In the genomic region with DNA sequence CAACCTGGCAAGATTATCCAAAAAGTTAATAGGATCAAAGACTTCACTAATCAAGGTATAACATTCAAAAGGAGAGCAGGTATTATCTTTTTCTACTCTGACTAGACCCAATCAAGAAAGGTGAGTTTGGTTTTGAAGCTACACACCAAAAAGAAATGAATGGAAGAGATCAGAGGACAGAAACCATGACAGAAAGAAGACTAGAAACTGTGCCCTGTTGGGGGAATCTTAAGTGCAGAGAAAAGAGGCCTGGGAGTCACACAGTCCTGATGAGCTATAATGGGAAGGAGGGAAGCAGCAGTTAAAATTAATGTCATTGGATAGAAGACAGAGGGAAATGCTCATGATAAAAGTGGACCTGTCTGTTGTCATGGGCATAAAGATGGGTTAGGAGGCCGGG, we compare ENCODE assay signal across 22 cellular contexts. TPM values are rescaled to one million over a fixed set of nuclear protein-coding genes. Genes with fewer than 3 reads are reported as not detected.
DNase-seq lines count a peak whose midpoint lies in the region; ATAC-seq and TF ChIP-seq lines count a peak whose summit lies in the region.
"Had no signal": no experiment of that assay in that cellular context is flagged by ENCODE, and none has a peak within 500 bp of the region (broad histone marks: within the 10 kb centered on the region; RNA-seq: fewer than 3 reads in every experiment).

No MANE protein-coding gene starts in this region.

- no peaks in the 10 kb centered on the region for H3K23me2 ChIP-seq in H9 (ENCODE audit: insufficient read length, low read depth, low read length, poor library complexity, severe bottlenecking)

- H4K91ac ChIP-seq in H9 (ENCODE audit: insufficient read length, low read depth, low read length) = no peak overlapping the region

- H4K5ac ChIP-seq in H9 (ENCODE audit: insufficient read length, low read depth, low read length) = no peak overlapping the region

- POLR2A ChIA-PET in activated CD8-positive, alpha-beta T cell treated with anti-CD3 and anti-CD28 coated beads for 36 hours (lab: Charles Lee) = interaction anchor here (1.0 kb wide), 1 partner anchor 430 kb away, joined by 3 read pairs; a partner anchor contains a TSS
- POLR2A ChIA-PET in activated CD8-positive, alpha-beta T cell treated with anti-CD3 and anti-CD28 coated beads, Interleukin-2, amount 10 ng/mL, durations not matched to agents 7 days and 5 days (lab: Charles Lee) = interaction anchor here (1.0 kb wide), 1 partner anchor 32 kb away, joined by 3 read pairs; no protein-coding TSS in a partner anchor
- POLR2A ChIA-PET in naive thymus-derived CD8-positive, alpha-beta T cell (lab: Charles Lee) = no interaction called here

- CTCF ChIA-PET in activated CD8-positive, alpha-beta T cell treated with anti-CD3 and anti-CD28 coated beads for 36 hours (lab: Charles Lee) = interaction anchor here (1.1 kb wide), 1 partner anchor 74 kb away, joined by 3 read pairs; no protein-coding TSS in a partner anchor
- CTCF ChIA-PET in activated CD8-positive, alpha-beta T cell treated with anti-CD3 and anti-CD28 coated beads, Interleukin-2, amount 10 ng/mL, durations not matched to agents 7 days and 5 days (lab: Charles Lee) = no interaction called here

- H3K4me1 ChIP-seq in H9 (ENCODE audit: insufficient read depth, low read length) (peaks cover 3% of the 10 kb centered on the region; the same call in 1 of the 2 replicates), smooth muscle cell (ENCODE audit: low read depth) (peaks cover 4% of the 10 kb centered on the region)
- H3K4me1 ChIP-seq: HAP-1 had no signal

- H3K9me3 Mint-ChIP-seq in activated CD8-positive, alpha-beta T cell treated with anti-CD3 and anti-CD28 coated beads for 36 hours = no peaks in the 10 kb centered on the region
- H3K9me3 Mint-ChIP-seq in activated CD8-positive, alpha-beta T cell treated with anti-CD3 and anti-CD28 coated beads, Interleukin-2, amount 10 ng/mL, durations not matched to agents 7 days and 5 days (ENCODE audit: insufficient read depth) = no peaks in the 10 kb centered on the region
- no peaks in the 10 kb centered on the region for H3K9me3 Mint-ChIP-seq in H9
- peaks cover 0 to 7% (median 0%) of the 10 kb centered on the region in 5 experiments for H3K9me3 Mint-ChIP-seq in brain
- no peaks in the 10 kb centered on the region for H3K9me3 Mint-ChIP-seq in naive thymus-derived CD8-positive, alpha-beta T cell
- H3K9me3 Mint-ChIP-seq: IgD-negative memory B cell; nephron; T-helper 2 cell treated with Interferon-gamma antibody and Interleukin-4, amounts not matched to agents 5 μg/mL and 100 μg/mL, for 36 hours had no signal

- no peak overlapping the region for H4K8ac ChIP-seq in H9 (replicated peaks; ENCODE audit: insufficient read length, low read depth, low read length)

- TF ChIP-seq CTCF in activated CD8-positive, alpha-beta T cell treated with anti-CD3 and anti-CD28 coated beads for 36 hours (IDR thresholded peaks at IDR 0.05) = no peak
- TF ChIP-seq CTCF in H9 (conservative IDR thresholded peaks at IDR 0.05) = no peak
- no peak for TF ChIP-seq CTCF in brain (conservative IDR thresholded peaks at IDR 0.05)
- TF ChIP-seq CTCF in smooth muscle cell (IDR thresholded peaks at IDR 0.05; ENCODE audit: borderline replicate concordance, insufficient read depth, poor library complexity, severe bottlenecking) = no peak

- H3K9ac ChIP-seq in H9 (ENCODE audit: extremely low read depth, insufficient read length, low read length) (no peak overlapping the region), smooth muscle cell (ENCODE audit: low read depth) (no peak overlapping the region)

- H3K4me3 ChIP-seq in smooth muscle cell = no peak overlapping the region
- H3K4me3 ChIP-seq: HAP-1, MG63, suprapubic skin had no signal

- H3K4me2 ChIP-seq in H9 (ENCODE audit: insufficient read depth, insufficient read length, low read length) (no peak overlapping the region), smooth muscle cell (no peak overlapping the region)

- H3K4me1 Mint-ChIP-seq in activated CD8-positive, alpha-beta T cell treated with anti-CD3 and anti-CD28 coated beads for 36 hours (ENCODE audit: low read depth) = peaks cover 28% of the 10 kb centered on the region
- peaks cover 9% of the 10 kb centered on the region for H3K4me1 Mint-ChIP-seq in activated CD8-positive, alpha-beta T cell treated with anti-CD3 and anti-CD28 coated beads, Interleukin-2, amount 10 ng/mL, durations not matched to agents 7 days and 5 days (ENCODE audit: low read depth)
- H3K4me1 Mint-ChIP-seq in H9 (peaks cover 12% of the 10 kb centered on the region in 2 experiments), brain (peaks cover 15% of the 10 kb centered on the region)
- H3K4me1 Mint-ChIP-seq in naive thymus-derived CD8-positive, alpha-beta T cell = peaks cover 17 to 43% (median 35%) of the 10 kb centered on the region in 4 donors
- H3K4me1 Mint-ChIP-seq: nephron had no signal

- H2BK15ac ChIP-seq in H9 (ENCODE audit: low read depth, low read length) = no peak overlapping the region

- no peak overlapping the region for H3K18ac ChIP-seq in H9 (ENCODE audit: insufficient read length, low read depth, low read length)

- no peaks in the 10 kb centered on the region for H3K79me1 ChIP-seq in H9 (ENCODE audit: insufficient read depth, low read depth, low read length, poor library complexity, severe bottlenecking)

- no peak overlapping the region for H2AFZ ChIP-seq in H9 (ENCODE audit: low read length)
- no peak overlapping the region for H2AFZ ChIP-seq in smooth muscle cell (ENCODE audit: low read depth)

- in situ Hi-C loops in KBM-7 (cut with MboI; ENCODE audit: low pct_unique_long_range_greater_than_20kb, low sequenced_read_pairs) = no loop called here

- intact Hi-C loops in activated CD8-positive, alpha-beta T cell treated with anti-CD3 and anti-CD28 coated beads for 36 hours (cut with micrococcal nuclease) = no loop called here

- WGBS in H9 (ENCODE audit: extremely low coverage, insufficient read length, low lambda C conversion rate) = no CpG with 5 or more reads among the region's 1 CpG
- 100% methylated on average over 1 of the region's 1 CpG for WGBS in smooth muscle cell (ENCODE audit: low lambda C conversion rate)

- H3K56ac ChIP-seq in H9 (ENCODE audit: insufficient read length, low read depth, low read length) = no peak overlapping the region

- H3K36me3 Mint-ChIP-seq in activated CD8-positive, alpha-beta T cell treated with anti-CD3 and anti-CD28 coated beads for 36 hours (ENCODE audit: low read depth) = peaks cover 21% of the 10 kb centered on the region
- peaks cover 26% of the 10 kb centered on the region for H3K36me3 Mint-ChIP-seq in activated CD8-positive, alpha-beta T cell treated with anti-CD3 and anti-CD28 coated beads, Interleukin-2, amount 10 ng/mL, durations not matched to agents 7 days and 5 days (ENCODE audit: low read depth)
- H3K36me3 Mint-ChIP-seq in H9 (ENCODE audit: insufficient read depth in 1 of 3, low read depth in 3 of 3) (peaks cover 0 to 30% (median 24%) of the 10 kb centered on the region in 3 experiments; a peak in 5 of 7 replicates), brain (peaks cover 74% of the 10 kb centered on the region)
- H3K36me3 Mint-ChIP-seq in naive thymus-derived CD8-positive, alpha-beta T cell = peaks cover 0 to 74% (median 18%) of the 10 kb centered on the region in 3 donors

- H3K27ac ChIP-seq in H9 (ENCODE audit: insufficient read length, low read depth, low read length) = no peak overlapping the region
- H3K27ac ChIP-seq in smooth muscle cell (ENCODE audit: low read depth) = no peak overlapping the region
- H3K27ac ChIP-seq: HL-60, suprapubic skin had no signal

- no peak for DNase-seq in activated CD8-positive, alpha-beta T cell treated with anti-CD3 and anti-CD28 coated beads for 36 hours
- DNase-seq in activated CD8-positive, alpha-beta T cell treated with anti-CD3 and anti-CD28 coated beads, Interleukin-2, amount 10 ng/mL, durations not matched to agents 7 days and 5 days = no peak
- no peak for DNase-seq in H9
- no peak for DNase-seq in naive thymus-derived CD8-positive, alpha-beta T cell
- DNase-seq in KBM-7 = no peak
- no peak for DNase-seq in smooth muscle cell (lab: John Stamatoyannopoulos, UW; ENCODE audit: unreplicated experiment)
- no peak for DNase-seq in NCI-H2081 treated with DMSO at 0.1 percent for 48 hours (lab: John Stamatoyannopoulos, UW)
- DNase-seq: activated CD8-positive, alpha-beta memory T cell treated with anti-CD3 and anti-CD28 coated beads for 24 hours; glutamatergic neuron; left colon; MG63; NCI-H1417 treated with DMSO at 0.1 percent for 48 hours; NCI-H510A treated with DMSO at 0.1 percent for 48 hours; posterior cingulate gyrus; WERI-Rb-1 had no signal

- H3K23ac ChIP-seq in H9 (ENCODE audit: insufficient read length, low read depth, low read length) = no peak overlapping the region

- peaks cover 8% of the 10 kb centered on the region for H3K36me3 ChIP-seq in smooth muscle cell (ENCODE audit: low read depth)
- H3K36me3 ChIP-seq: MG63 had no signal

- no peak overlapping the region for H2BK120ac ChIP-seq in H9 (ENCODE audit: low read depth, low read length, poor library complexity, severe bottlenecking)

- no peaks in the 10 kb centered on the region for H3K79me2 ChIP-seq in H9 (ENCODE audit: insufficient read depth, low read length)
- peaks cover 45% of the 10 kb centered on the region for H3K79me2 ChIP-seq in smooth muscle cell (ENCODE audit: low read depth)

- H3K27me3 ChIP-seq in H9 (ENCODE audit: insufficient read depth, low read length) (no peaks in the 10 kb centered on the region), smooth muscle cell (ENCODE audit: low read depth) (no peaks in the 10 kb centered on the region)
- H3K27me3 ChIP-seq: MG63, suprapubic skin had no signal

- H2BK20ac ChIP-seq in H9 (ENCODE audit: low read depth, low read length, poor library complexity, severe bottlenecking) = no peak overlapping the region

- no peak overlapping the region for H2AK5ac ChIP-seq in H9 (ENCODE audit: insufficient read length, low read length)

- no peaks in the 10 kb centered on the region for H3K27me3 Mint-ChIP-seq in activated CD8-positive, alpha-beta T cell treated with anti-CD3 and anti-CD28 coated beads for 36 hours
- no peaks in the 10 kb centered on the region for H3K27me3 Mint-ChIP-seq in activated CD8-positive, alpha-beta T cell treated with anti-CD3 and anti-CD28 coated beads, Interleukin-2, amount 10 ng/mL, durations not matched to agents 7 days and 5 days (ENCODE audit: low read depth)
- H3K27me3 Mint-ChIP-seq in H9 (ENCODE audit: low read depth) (no peaks in the 10 kb centered on the region), brain (no peaks in the 10 kb centered on the region)
- no peaks in the 10 kb centered on the region for H3K27me3 Mint-ChIP-seq in naive thymus-derived CD8-positive, alpha-beta T cell
- H3K27me3 Mint-ChIP-seq: IgD-negative memory B cell had no signal

- peak overlapping the region; percentile 9 for H3K27ac Mint-ChIP-seq in activated CD8-positive, alpha-beta T cell treated with anti-CD3 and anti-CD28 coated beads for 36 hours
- no peak overlapping the region for H3K27ac Mint-ChIP-seq in activated CD8-positive, alpha-beta T cell treated with anti-CD3 and anti-CD28 coated beads, Interleukin-2, amount 10 ng/mL, durations not matched to agents 7 days and 5 days
- H3K27ac Mint-ChIP-seq in H9 (peak overlapping the region in 2 of 3 experiments; percentile 45 to 91; a peak in 5 of 7 replicates), brain (peak overlapping the region in 3 of 5 experiments; percentile 21 to 66 (median 48))
- peak overlapping the region in 9 of 10 donors; percentile 39 to 81 (median 58) for H3K27ac Mint-ChIP-seq in naive thymus-derived CD8-positive, alpha-beta T cell
- H3K27ac Mint-ChIP-seq: nephron had no signal

- no peak for ATAC-seq in activated CD8-positive, alpha-beta T cell treated with anti-CD3 and anti-CD28 coated beads for 36 hours
- ATAC-seq in activated CD8-positive, alpha-beta T cell treated with anti-CD3 and anti-CD28 coated beads, Interleukin-2, amount 10 ng/mL, durations not matched to agents 7 days and 5 days = no peak
- ATAC-seq in naive thymus-derived CD8-positive, alpha-beta T cell = no peak
- ATAC-seq: left colon had no signal

- no peak overlapping the region for H2BK12ac ChIP-seq in H9 (ENCODE audit: insufficient read length, low read depth, low read length)

- H4K20me1 ChIP-seq in H9 (ENCODE audit: control insufficient read depth, insufficient read depth, insufficient read length) = no peaks in the 10 kb centered on the region
- peaks cover 63% of the 10 kb centered on the region for H4K20me1 ChIP-seq in smooth muscle cell (ENCODE audit: low read depth)

- H2BK5ac ChIP-seq in H9 (ENCODE audit: insufficient read length, low read length) = no peak overlapping the region

- H3T11ph ChIP-seq in H9 (ENCODE audit: low read length) = no peak overlapping the region

- no peaks in the 10 kb centered on the region for H3K9me3 ChIP-seq in H9 (ENCODE audit: control insufficient read depth, low read depth, low read length)
- no peaks in the 10 kb centered on the region for H3K9me3 ChIP-seq in smooth muscle cell (replicated peaks; ENCODE audit: low read depth)
- H3K9me3 ChIP-seq: HAP-1, MG63, suprapubic skin had no signal

- H3K4ac ChIP-seq in H9 (ENCODE audit: low read depth, low read length) = no peak overlapping the region

- H3K14ac ChIP-seq in H9 (ENCODE audit: insufficient read depth, low read length) = no peak overlapping the region

- H3F3A ChIP-seq in smooth muscle cell (ENCODE audit: low read depth) = no peaks in the 10 kb centered on the region

- no peak overlapping the region for H3K4me3 Mint-ChIP-seq in activated CD8-positive, alpha-beta T cell treated with anti-CD3 and anti-CD28 coated beads for 36 hours
- H3K4me3 Mint-ChIP-seq in activated CD8-positive, alpha-beta T cell treated with anti-CD3 and anti-CD28 coated beads, Interleukin-2, amount 10 ng/mL, durations not matched to agents 7 days and 5 days = no peak overlapping the region
- H3K4me3 Mint-ChIP-seq in H9 (no peak overlapping the region), brain (no peak overlapping the region)
- no peak overlapping the region for H3K4me3 Mint-ChIP-seq in naive thymus-derived CD8-positive, alpha-beta T cell
- H3K4me3 Mint-ChIP-seq: IgD-negative memory B cell; nephron; T-helper 2 cell treated with Interferon-gamma antibody and Interleukin-4, amounts not matched to agents 5 μg/mL and 100 μg/mL, for 36 hours had no signal

RNA-seq across cellular contexts. Expression of a gene that starts 17.3 kb away (rescaled TPM):
- total RNA-seq in activated CD8-positive, alpha-beta T cell treated with anti-CD3 and anti-CD28 coated beads for 36 hours = 10 to 100 TPM; 28.1 to 30.6 TPM
- total RNA-seq in activated CD8-positive, alpha-beta T cell treated with anti-CD3 and anti-CD28 coated beads, Interleukin-2, amount 10 ng/mL, durations not matched to agents 7 days and 5 days = 10 to 100 TPM; 54.1 to 55.3 TPM
- total RNA-seq in H9 (2021) (17.4 and 22.1 TPM in 2 replicates), smooth muscle cell (15.0 and 20.0 TPM in 2 replicates)
- polyA plus RNA-seq in brain (ENCODE audit: insufficient read depth, low read depth, low replicate concordance) (18.0 TPM), smooth muscle cell (3.8 and 5.7 TPM in 2 replicates)
- total RNA-seq in naive thymus-derived CD8-positive, alpha-beta T cell = 10 to 100 TPM; 89.2 to 91.2 TPM
- 1 to 10 TPM; 3.5 to 7.5 (median 3.7) TPM for polyA plus RNA-seq in naive thymus-derived CD8-positive, alpha-beta T cell

RNA-seq across cellular contexts. Expression of a gene that starts 17.4 kb away (rescaled TPM):
- 1 to 10 TPM; 7.1 to 8.1 TPM for total RNA-seq in activated CD8-positive, alpha-beta T cell treated with anti-CD3 and anti-CD28 coated beads for 36 hours
- total RNA-seq in activated CD8-positive, alpha-beta T cell treated with anti-CD3 and anti-CD28 coated beads, Interleukin-2, amount 10 ng/mL, durations not matched to agents 7 days and 5 days = 1 to 10 TPM; 4.6 to 5.8 TPM
- total RNA-seq in H9 (2021) = 7.8 and 8.4 TPM in 2 replicates
- 39.8 TPM for polyA plus RNA-seq in brain (ENCODE audit: insufficient read depth, low read depth, low replicate concordance)
- total RNA-seq in naive thymus-derived CD8-positive, alpha-beta T cell = 10 to 100 TPM; 11.1 to 13.0 TPM
- 10 to 100 TPM; 13.7 to 17.3 (median 17.1) TPM for polyA plus RNA-seq in naive thymus-derived CD8-positive, alpha-beta T cell
- 12.2 and 13.3 TPM in 2 replicates for total RNA-seq in smooth muscle cell
- polyA plus RNA-seq in smooth muscle cell = 15.2 and 16.7 TPM in 2 replicates
